Comparison of ENCODE assay signal across 9 cellular contexts in genomic region chr15:85500060-85500708, GRCh38.
A peak's percentile ranks its signal among the peaks of the same experiment; 100 is the strongest.
DNase-seq lines count a peak whose midpoint lies in the region; ATAC-seq and TF ChIP-seq lines count a peak whose summit lies in the region.
"Had no signal": no experiment of that assay in that cellular context is flagged by ENCODE, and none has a peak within 500 bp of the region (broad histone marks: within the 10 kb centered on the region; RNA-seq: fewer than 3 reads in every experiment).

No MANE protein-coding gene starts in this region.

- TF ChIP-seq CTCF in A673 (conservative IDR thresholded peaks at IDR 0.05; ENCODE audit: low read depth, low read length): no peak
- no peak for TF ChIP-seq CTCF in GM10266 (IDR thresholded peaks at IDR 0.05; ENCODE audit: control insufficient read depth, insufficient read depth, low read depth, missing control alignments)

- H3K4me3 Mint-ChIP-seq in activated naive CD4-positive, alpha-beta T cell treated with anti-CD3 and anti-CD28 coated beads, Interleukin-2, amount 50 U/mL, for 24 hours: no peak overlapping the region
- peak overlapping the region in 1 of 2 donors; percentile 36 for H3K4me3 Mint-ChIP-seq in stimulated activated naive CD8-positive, alpha-beta T cell treated with anti-CD3 and anti-CD28 coated beads, Interleukin-15, amount 100 ng/mL, for 72 hours

- no peak overlapping the region for H3K27ac ChIP-seq in A673 (ENCODE audit: low read depth, low read length, poor library complexity, severe bottlenecking)
- H3K27ac ChIP-seq: spleen had no signal

- CTCF ChIA-PET in A673 (lab: Charles Lee): interaction anchor here (1.4 kb wide), 1 partner anchor 10 kb away, joined by 4 read pairs; no protein-coding TSS in a partner anchor

- no TSS peak for BruUV-seq in A673 (replicated peaks; lab: Mats Ljungman, UMichigan)

- H3K27ac Mint-ChIP-seq in activated naive CD4-positive, alpha-beta T cell treated with anti-CD3 and anti-CD28 coated beads, Interleukin-2, amount 50 U/mL, for 24 hours: peak overlapping the region; percentile 59
- H3K27ac Mint-ChIP-seq in stimulated activated naive CD8-positive, alpha-beta T cell treated with anti-CD3 and anti-CD28 coated beads, Interleukin-15, amount 100 ng/mL, for 72 hours: no peak overlapping the region

- H3K4me1 Mint-ChIP-seq in activated naive CD4-positive, alpha-beta T cell treated with anti-CD3 and anti-CD28 coated beads, Interleukin-2, amount 50 U/mL, for 24 hours: peaks cover 91% of the 10 kb centered on the region
- peaks cover 83% of the 10 kb centered on the region for H3K4me1 Mint-ChIP-seq in stimulated activated naive CD8-positive, alpha-beta T cell treated with anti-CD3 and anti-CD28 coated beads, Interleukin-15, amount 100 ng/mL, for 72 hours

- intact Hi-C loops in A673 (cut with micrococcal nuclease; ENCODE audit: unreplicated experiment): no loop called here

- no peaks in the 10 kb centered on the region for H3K27me3 Mint-ChIP-seq in activated naive CD4-positive, alpha-beta T cell treated with anti-CD3 and anti-CD28 coated beads, Interleukin-2, amount 50 U/mL, for 24 hours
- H3K27me3 Mint-ChIP-seq in stimulated activated naive CD8-positive, alpha-beta T cell treated with anti-CD3 and anti-CD28 coated beads, Interleukin-15, amount 100 ng/mL, for 72 hours: no peaks in the 10 kb centered on the region

- peak; percentile 85 for ATAC-seq in stimulated activated naive CD8-positive, alpha-beta T cell treated with anti-CD3 and anti-CD28 coated beads, Interleukin-15, amount 100 ng/mL, for 72 hours

- peaks cover 33% of the 10 kb centered on the region for H3K4me1 ChIP-seq in A673 (ENCODE audit: insufficient read depth, low read length, poor library complexity, severe bottlenecking)

- H3K36me3 Mint-ChIP-seq in activated naive CD4-positive, alpha-beta T cell treated with anti-CD3 and anti-CD28 coated beads, Interleukin-2, amount 50 U/mL, for 24 hours: peaks cover 2% of the 10 kb centered on the region

- no peak overlapping the region for H3K4me3 ChIP-seq in A673 (ENCODE audit: low read depth, low read length, poor library complexity, severe bottlenecking)
- H3K4me3 ChIP-seq: spleen had no signal

- H3K27me3 ChIP-seq in A673 (replicated peaks; ENCODE audit: insufficient read depth, low read depth, low read length, poor library complexity): no peaks in the 10 kb centered on the region
- H3K27me3 ChIP-seq: spleen had no signal

- DNase-seq in activated naive CD4-positive, alpha-beta T cell (lab: John Stamatoyannopoulos, UW): no peak
- DNase-seq in SW480 (ENCODE audit: low spot score): peak; percentile 55
- DNase-seq in left kidney (ENCODE audit: low read depth, low spot score): peak; percentile 27
- DNase-seq in stimulated activated naive CD8-positive, alpha-beta T cell treated with anti-CD3 and anti-CD28 coated beads, Interleukin-15, amount 100 ng/mL, for 72 hours: no peak
- no peak for DNase-seq in inferior parietal cortex (ENCODE audit: extremely low spot score)
- no peak for DNase-seq in A673 (ENCODE audit: low spot score)
- no peak for DNase-seq in GM10266 (ENCODE audit: extremely low spot score)
- DNase-seq: spleen had no signal

- H3K9me3 Mint-ChIP-seq in activated naive CD4-positive, alpha-beta T cell treated with anti-CD3 and anti-CD28 coated beads, Interleukin-2, amount 50 U/mL, for 24 hours: no peaks in the 10 kb centered on the region
- H3K9me3 Mint-ChIP-seq in stimulated activated naive CD8-positive, alpha-beta T cell treated with anti-CD3 and anti-CD28 coated beads, Interleukin-15, amount 100 ng/mL, for 72 hours: no peaks in the 10 kb centered on the region

- POLR2A ChIA-PET in A673 (lab: Charles Lee; ENCODE audit: low non-redundant PET): no interaction called here

- H3K9me3 ChIP-seq in A673 (ENCODE audit: low read depth, low read length, poor library complexity, severe bottlenecking): no peaks in the 10 kb centered on the region
- H3K9me3 ChIP-seq: spleen had no signal

- H3K36me3 ChIP-seq in A673 (ENCODE audit: insufficient read depth, low read length, poor library complexity, severe bottlenecking): no peaks in the 10 kb centered on the region
- H3K36me3 ChIP-seq: spleen had no signal

Comparison
In these comparisons a context has a peak if more than half of its experiments do, and no peak if none do; other contexts are left out.
1. DNase-seq: peak in SW480 (single experiment) and left kidney (single experiment); none in activated naive CD4-positive, alpha-beta T cell (0 of 4), stimulated activated naive CD8-positive, alpha-beta T cell treated with anti-CD3 and anti-CD28 coated beads, Interleukin-15, amount 100 ng/mL, for 72 hours (0 of 2), inferior parietal cortex (single experiment), A673 (single experiment) and GM10266 (single experiment).